ENCODE assay signal across 8 cellular contexts in the genomic region with DNA sequence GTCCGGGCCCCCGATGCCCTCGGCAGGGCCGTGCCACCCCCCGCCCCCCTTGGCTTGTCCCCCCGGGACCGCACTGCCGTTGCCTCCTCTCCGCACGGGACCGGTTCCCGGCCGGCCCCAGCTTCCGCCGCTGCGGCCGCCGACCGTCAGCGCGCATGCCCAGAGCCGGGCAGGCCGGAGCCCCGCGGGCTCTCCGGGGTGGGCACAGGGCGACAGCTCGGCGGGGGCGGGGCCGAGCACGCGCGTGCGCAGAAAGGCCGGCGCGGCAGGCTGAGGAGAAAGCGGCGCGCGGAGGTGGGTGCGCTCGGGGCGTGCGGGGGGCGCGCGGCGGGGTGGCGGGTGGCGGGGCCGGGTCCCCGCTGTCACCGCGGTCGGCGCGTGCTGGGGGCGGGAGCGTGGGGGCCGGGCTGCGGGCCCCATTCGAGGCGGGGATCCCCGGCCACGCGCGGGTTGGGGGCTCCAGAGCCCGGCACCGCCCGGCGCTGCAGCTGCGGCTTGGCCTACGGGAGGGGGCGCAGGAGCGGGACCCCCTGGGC. TPM values are rescaled to one million over a fixed set of nuclear protein-coding genes. Genes with fewer than 3 reads are reported as not detected.
DNase-seq lines count a peak whose midpoint lies in the region; ATAC-seq and TF ChIP-seq lines count a peak whose summit lies in the region.

A gene (plus strand): TSS at position 251 of the 536 bp plus-strand sequence. CDS start 21,022 bp downstream, outside the sequence.

- TF ChIP-seq CTCF in right atrium auricular region (IDR thresholded peaks at IDR 0.05) (no peak), psoas muscle (IDR thresholded peaks at IDR 0.05) (no peak), upper lobe of right lung (IDR thresholded peaks at IDR 0.05) (no peak)

- H3K4me3 ChIP-seq in right atrium auricular region = peak within 1 kb of the TSS; percentile 82 to 83
- H3K4me3 ChIP-seq in psoas muscle = peak within 1 kb of the TSS; percentile 92
- peak within 1 kb of the TSS; percentile 70 for H3K4me3 ChIP-seq in upper lobe of right lung

- ATAC-seq in psoas muscle (peak; percentile 89 to 94 (median 92)), upper lobe of right lung (peak; percentile 89)

- H3K4me1 ChIP-seq in right atrium auricular region (peaks cover 0 to 51% of the 10 kb centered on the region in 2 donors), psoas muscle (peaks cover 21% of the 10 kb centered on the region), upper lobe of right lung (peaks cover 33% of the 10 kb centered on the region)

- H3K36me3 ChIP-seq in right atrium auricular region = no peaks in the 10 kb centered on the region
- H3K36me3 ChIP-seq in psoas muscle (ENCODE audit: insufficient read depth in 1 of 2, low read depth in 1 of 2) = no peaks in the 10 kb centered on the region
- H3K36me3 ChIP-seq in upper lobe of right lung = no peaks in the 10 kb centered on the region

- DNase-seq in EL (peak; percentile 81), GOT3 (lab: John Stamatoyannopoulos, UW) (peak; percentile 68), NAMALWA (ENCODE audit: low spot score) (peak; percentile 89), T-helper 22 cell (ENCODE audit: low read depth) (peak; percentile 56), anterior cingulate cortex (lab: John Stamatoyannopoulos, UW) (peak in 57 of 58 donors; percentile 22 to 89 (median 77)), right atrium auricular region (ENCODE audit: low spot score) (peak; percentile 80), psoas muscle (peak; percentile 89 to 95), upper lobe of right lung (peak; percentile 95)

- intact Hi-C loops in psoas muscle (cut with DNase I) (no loop called here), upper lobe of right lung (cut with DNase I) (no loop called here)

- peaks cover 2 to 6% of the 10 kb centered on the region in 2 donors for H3K27me3 ChIP-seq in right atrium auricular region
- H3K27me3 ChIP-seq in psoas muscle (ENCODE audit: insufficient read depth in 3 of 3, low read length in 2 of 3) = peaks cover 0 to 29% (median 0%) of the 10 kb centered on the region in 3 donors
- peaks cover 29% of the 10 kb centered on the region for H3K27me3 ChIP-seq in upper lobe of right lung

- H3K27ac ChIP-seq in right atrium auricular region (peak within 1 kb of the TSS; percentile 93 to 97), psoas muscle (peak within 1 kb of the TSS; percentile 95), upper lobe of right lung (peak within 1 kb of the TSS; percentile 88)

- 0 to 1% (median 0%) methylated on average over 16 to 76 of the region's 77 CpGs for WGBS in psoas muscle, 3 donors

- no peaks in the 10 kb centered on the region for H3K9me3 ChIP-seq in right atrium auricular region
- H3K9me3 ChIP-seq in psoas muscle = no peaks in the 10 kb centered on the region
- no peaks in the 10 kb centered on the region for H3K9me3 ChIP-seq in upper lobe of right lung

RNA-seq across cellular contexts. Expression of the gene that starts here (rescaled TPM):
- total RNA-seq in right atrium auricular region = 10 to 100 TPM in 1 of 2 donors, 1 to 10 TPM in 1; 9.6 to 10.5 TPM
- 1 to 10 TPM; 6.0 to 8.9 (median 6.5) TPM for total RNA-seq in psoas muscle
- 1 to 10 TPM; 3.2 to 5.4 (median 4.8) TPM for polyA plus RNA-seq in psoas muscle
- 43.7 TPM for total RNA-seq in upper lobe of right lung

Comparison
In these comparisons a context has a peak if more than half of its experiments do, and no peak if none do; other contexts are left out.
1. Peak in every context shown above with its lines: DNase-seq, ATAC-seq, H3K4me3 ChIP-seq and H3K27ac ChIP-seq.